Comparison of ENCODE assay signal across 8 cellular contexts in genomic region chr5:23820764-23821471, GRCh38.
DNase-seq lines count a peak whose midpoint lies in the region; ATAC-seq, FAIRE-seq and TF ChIP-seq lines count a peak whose summit lies in the region.

No MANE protein-coding gene starts in this region.

- DNase-seq in NCI-H1092 treated with DMSO at 0.1 percent for 48 hours (lab: John Stamatoyannopoulos, UW), result peak; percentile 34
- no peak for DNase-seq in NCI-H1092 (lab: John Stamatoyannopoulos, UW)
- peak; percentile 6 for DNase-seq in NCI-H524 treated with DMSO at 0.1 percent for 48 hours (lab: John Stamatoyannopoulos, UW)
- DNase-seq in cerebellum (ENCODE audit: low spot score), result peak; percentile 1
- no peak for DNase-seq in pancreas
- DNase-seq in COLO668 (lab: John Stamatoyannopoulos, UW; ENCODE audit: unreplicated experiment), result no peak

- FAIRE-seq in pancreas (lab: Jason Lieb, UNC), result no peak

- ATAC-seq in pancreas, result peak; percentile 35 to 86 (median 81)
- ATAC-seq in GM21576 (IDR thresholded peaks at IDR 0.05; ENCODE audit: unreplicated experiment), result no peak
- ATAC-seq in HG02759 (IDR thresholded peaks at IDR 0.05; ENCODE audit: unreplicated experiment), result no peak

- H3K4me1 ChIP-seq in pancreas, result no peaks in the 10 kb centered on the region

- no peaks in the 10 kb centered on the region for H3K9me3 ChIP-seq in pancreas

- H3K27ac ChIP-seq in pancreas, result no peak overlapping the region

- no peaks in the 10 kb centered on the region for H3K27me3 ChIP-seq in pancreas

- 41 to 44% methylated on average over 5 of the region's 5 CpGs for WGBS in pancreas, 2 donors

- H3K36me3 ChIP-seq in pancreas, result no peaks in the 10 kb centered on the region

- intact Hi-C loops in pancreas (cut with DNase I), result loop anchor here in 1 of 3 donors (10.0 kb wide), 1 partner anchor 284 kb away; no protein-coding TSS in a partner anchor

- peak in 3 of 4 donors; percentile 17 to 40 (median 31) for TF ChIP-seq CTCF in pancreas (IDR thresholded peaks at IDR 0.05)

- H3K4me3 ChIP-seq in pancreas, result no peak overlapping the region

Comparison
In these comparisons a context has a peak if more than half of its experiments do, and no peak if none do; other contexts are left out.
1. DNase-seq: peak in NCI-H1092 treated with DMSO at 0.1 percent for 48 hours (single experiment), NCI-H524 treated with DMSO at 0.1 percent for 48 hours (single experiment) and cerebellum (single experiment); none in NCI-H1092 (single experiment), pancreas (0 of 6) and COLO668 (single experiment).
2. ATAC-seq: peak in pancreas (4 of 4); none in GM21576 (single experiment) and HG02759 (single experiment).